In genomic region chr15:68053701-68053996, GRCh38 we compare ENCODE assay signal across 8 cellular contexts. TPM values are rescaled to one million over a fixed set of nuclear protein-coding genes. Genes with fewer than 3 reads are reported as not detected.
DNase-seq lines count a peak whose midpoint lies in the region; TF ChIP-seq lines count a peak whose summit lies in the region.

No MANE protein-coding gene starts in this region.

- TF ChIP-seq CTCF in A673 (conservative IDR thresholded peaks at IDR 0.05; ENCODE audit: low read depth, low read length) (no peak), HFFc6 (IDR thresholded peaks at IDR 0.05) (no peak), breast epithelium (IDR thresholded peaks at IDR 0.05) (no peak)

- H3K27ac ChIP-seq in A673 (ENCODE audit: low read depth, low read length, poor library complexity, severe bottlenecking) (peak overlapping the region; percentile 88), breast epithelium (peak overlapping the region in 1 of 2 donors; percentile 96), muscle layer of colon (ENCODE audit: low read depth, low read length) (no peak overlapping the region)

- H3K9me3 Mint-ChIP-seq in HFFc6 = no peaks in the 10 kb centered on the region

- H3K36me3 Mint-ChIP-seq in HFFc6 (ENCODE audit: low read depth) = no peaks in the 10 kb centered on the region

- peaks cover 55% of the 10 kb centered on the region for H3K4me1 Mint-ChIP-seq in HFFc6 (ENCODE audit: low read depth)

- peak overlapping the region; percentile 57 for H3K27ac Mint-ChIP-seq in HFFc6

- H3K9ac ChIP-seq in muscle layer of colon (ENCODE audit: low read length) = no peak overlapping the region

- H3K36me3 ChIP-seq in A673 (ENCODE audit: insufficient read depth, low read length, poor library complexity, severe bottlenecking) = no peaks in the 10 kb centered on the region
- no peaks in the 10 kb centered on the region for H3K36me3 ChIP-seq in breast epithelium
- H3K36me3 ChIP-seq in muscle layer of colon (ENCODE audit: insufficient read depth, low read length) = no peaks in the 10 kb centered on the region

- no peak for TF ChIP-seq POLR2A in breast epithelium (IDR thresholded peaks at IDR 0.05)

- BruUV-seq in A673 (replicated peaks; lab: Mats Ljungman, UMichigan) = no TSS peak

- CTCF ChIA-PET in A673 (lab: Charles Lee) = interaction anchor here (0.6 to 0.7 kb wide), 2 partner anchors 55 to 180 kb away, joined by 3 to 6 read pairs; no protein-coding TSS in a partner anchor

- H3K4me3 ChIP-seq in A673 (ENCODE audit: low read depth, low read length, poor library complexity, severe bottlenecking) = peak overlapping the region; percentile 88
- H3K4me3 ChIP-seq in breast epithelium = peak overlapping the region; percentile 95 to 100 (median 99)
- H3K4me3 ChIP-seq in muscle layer of colon (ENCODE audit: low read depth in 1 of 2, low read length in 2 of 2) = peak overlapping the region; percentile 91 to 94

- intact Hi-C loops in A673 (cut with micrococcal nuclease; ENCODE audit: unreplicated experiment) = loop anchor here (5.0 kb wide), 1 partner anchor 99 kb away; no protein-coding TSS in a partner anchor
- intact Hi-C loops in breast epithelium (cut with DNase I; ENCODE audit: low total_unique reads) = no loop called here

- H3K27me3 ChIP-seq in A673 (replicated peaks; ENCODE audit: insufficient read depth, low read depth, low read length, poor library complexity) (no peaks in the 10 kb centered on the region), breast epithelium (no peaks in the 10 kb centered on the region), muscle layer of colon (ENCODE audit: control insufficient read depth in 1 of 2, insufficient read depth in 2 of 2, low read length in 2 of 2) (no peaks in the 10 kb centered on the region)

- POLR2A ChIA-PET in A673 (lab: Charles Lee; ENCODE audit: low non-redundant PET) = interaction anchor here (0.6 kb wide), 1 partner anchor 205 kb away, joined by 9 read pairs; no protein-coding TSS in a partner anchor

- no peak for DNase-seq in A673 (ENCODE audit: low spot score)
- DNase-seq in HFFc6 = no peak
- no peak for DNase-seq in breast epithelium (ENCODE audit: low spot score in 2 of 2)
- DNase-seq in kidney glomerular epithelial cell (lab: John Stamatoyannopoulos, UW) = no peak
- DNase-seq in C1 segment of cervical spinal cord (lab: John Stamatoyannopoulos, UW) = no peak
- no peak for DNase-seq in DMS153 (lab: John Stamatoyannopoulos, UW)
- DNase-seq in AG08396 (ENCODE audit: low spot score) = no peak

- H3K9me3 ChIP-seq in A673 (ENCODE audit: low read depth, low read length, poor library complexity, severe bottlenecking) = no peaks in the 10 kb centered on the region
- no peaks in the 10 kb centered on the region for H3K9me3 ChIP-seq in breast epithelium
- H3K9me3 ChIP-seq in muscle layer of colon (ENCODE audit: low read length) = no peaks in the 10 kb centered on the region

- no peaks in the 10 kb centered on the region; the same call in 1 of the 2 replicates for H3K27me3 Mint-ChIP-seq in HFFc6 (ENCODE audit: insufficient read depth)

- peak overlapping the region; percentile 93 for H3K4me3 Mint-ChIP-seq in HFFc6

- H3K4me1 ChIP-seq in A673 (ENCODE audit: insufficient read depth, low read length, poor library complexity, severe bottlenecking) (peaks cover 21% of the 10 kb centered on the region), breast epithelium (no peaks in the 10 kb centered on the region), muscle layer of colon (ENCODE audit: insufficient read depth, low read length) (peaks cover 27% of the 10 kb centered on the region)

RNA-seq across cellular contexts. Expression of gene PIAS1, which starts 0.5 kb away (rescaled TPM):
- total RNA-seq in A673 (2021) (37.5 and 40.2 TPM in 2 replicates), breast epithelium (10 to 100 TPM; 43.9 to 77.4 (median 57.1) TPM)
- 10 to 100 TPM; 23.7 to 31.8 (median 27.6) TPM for total RNA-seq in HFFc6 (2021; fragmentation: NEBNext Ultra II Directional; extraction: Animal tissue kit (Norgen Biotek cat#: 25700))
